16 cellular contexts compared by ENCODE assay signal in the genomic region with DNA sequence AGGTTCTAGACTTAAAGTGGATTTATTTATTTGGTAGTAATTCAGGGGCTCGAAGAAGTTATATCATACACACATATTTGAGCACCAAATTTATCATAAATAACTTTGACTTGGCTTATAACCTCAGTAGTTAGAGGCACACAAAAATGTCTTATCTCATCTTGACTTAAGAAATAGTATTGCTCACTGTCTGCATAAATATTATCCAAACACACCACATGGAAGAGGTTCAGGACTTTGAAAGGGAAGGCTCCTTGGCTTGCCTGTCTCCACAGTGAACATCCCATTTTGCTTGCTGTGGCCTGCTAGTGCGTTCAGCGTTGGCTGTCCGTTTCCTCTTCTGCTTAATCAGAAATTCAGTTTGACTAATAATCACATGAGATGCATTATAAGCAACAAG. TPM values are rescaled to one million over a fixed set of nuclear protein-coding genes. Genes with fewer than 3 reads are reported as not detected.
DNase-seq lines count a peak whose midpoint lies in the region; ATAC-seq, FAIRE-seq and TF ChIP-seq lines count a peak whose summit lies in the region.
"Had no signal": no experiment of that assay in that cellular context is flagged by ENCODE, and none has a peak within 500 bp of the region (broad histone marks: within the 10 kb centered on the region; RNA-seq: fewer than 3 reads in every experiment).

No MANE protein-coding gene starts in this region.

- POLR2A ChIA-PET in HepG2 (lab: Yijun Ruan, JAX): no interaction called here

- no peaks in the 10 kb centered on the region for H3K79me2 ChIP-seq in HepG2 (ENCODE audit: insufficient read depth, low read length)
- no peaks in the 10 kb centered on the region for H3K79me2 ChIP-seq in keratinocyte (ENCODE audit: control insufficient read depth, insufficient read depth, low read length)

- H3K9me3 ChIP-seq in HepG2 (ENCODE audit: low read length) (no peaks in the 10 kb centered on the region), right lobe of liver (no peaks in the 10 kb centered on the region), keratinocyte (ENCODE audit: control insufficient read depth, low read depth, low read length) (no peaks in the 10 kb centered on the region)

- TF ChIP-seq POLR2A in HepG2 (IDR thresholded peaks at IDR 0.05; ENCODE audit: insufficient read depth in 1 of 2, low read depth in 2 of 2, low read length in 2 of 2) (no peak), right lobe of liver (IDR thresholded peaks at IDR 0.05) (no peak)

- no TSS peak for BruUV-seq in HepG2 (replicated peaks; lab: Mats Ljungman, UMichigan)

- H3K9ac ChIP-seq in HepG2 (ENCODE audit: insufficient read depth, low read depth, low read length) (no peak overlapping the region), keratinocyte (ENCODE audit: control insufficient read depth, extremely low read depth, insufficient read depth, low read length) (no peak overlapping the region)

- no peak for TF ChIP-seq EP300 in HepG2 (IDR thresholded peaks at IDR 0.05; ENCODE audit: low read depth in 2 of 2, low read length in 2 of 2)
- TF ChIP-seq EP300 in HepG2 (CRISPR knock-in tag; IDR thresholded peaks at IDR 0.05; ENCODE audit: borderline replicate concordance): no peak

- no peak for ATAC-seq in HepG2
- ATAC-seq in right lobe of liver: no peak
- no peak for ATAC-seq in GM19035 (IDR thresholded peaks at IDR 0.05; ENCODE audit: unreplicated experiment)

- 52% methylated on average over 4 of the region's 4 CpGs for WGBS in HepG2 (ENCODE audit: low lambda C conversion rate)
- 77% methylated on average over 4 of the region's 4 CpGs for WGBS in right lobe of liver (ENCODE audit: insufficient coverage, low coverage, low lambda C conversion rate, missing lambda C conversion rate)

- H3K4me2 ChIP-seq in HepG2 (ENCODE audit: low read depth, low read length): peak overlapping the region; percentile 89
- no peak overlapping the region for H3K4me2 ChIP-seq in keratinocyte (ENCODE audit: control insufficient read depth, extremely low read depth, insufficient read depth, low read depth, low read length)

- CTCF ChIA-PET in HepG2 (lab: Yijun Ruan, JAX; ENCODE audit: low intra/inter-chr PET ratio, low total read pairs): no interaction called here

- dilution Hi-C loops in keratinocyte (cut with MboI; ENCODE audit: extremely low pct_ligation_motif_present, low sequenced_read_pairs): no loop called here

- H3K4me1 ChIP-seq in HepG2 (ENCODE audit: insufficient read depth, low read length) (peaks cover 63% of the 10 kb centered on the region), right lobe of liver (no peaks in the 10 kb centered on the region), keratinocyte (ENCODE audit: control insufficient read depth, extremely low read depth, insufficient read depth, low read length) (peaks cover 22% of the 10 kb centered on the region)

- in situ Hi-C loops in HepG2 (cut with HindIII; ENCODE audit: extremely low pct_ligation_motif_present, low pct_unique_long_range_greater_than_20kb): no loop called here
- in situ Hi-C loops in brain microvascular endothelial cell (cut with HindIII; ENCODE audit: low pct_ligation_motif_present, low sequenced_read_pairs): no loop called here

- TF ChIP-seq RAD21 in HepG2 (CRISPR knock-in tag; IDR thresholded peaks at IDR 0.05): no peak

- DNase-seq in HepG2 (ENCODE audit: low spot score): no peak
- DNase-seq in right lobe of liver: no peak
- DNase-seq in brain microvascular endothelial cell: peak; percentile 54
- DNase-seq in keratinocyte (ENCODE audit: low read depth, low spot score): no peak
- no peak for DNase-seq in stimulated activated CD4-positive, alpha-beta T cell treated with anti-CD3 and anti-CD28 coated beads, Interleukin-4, amount 100 ng/mL, for 4 hours
- DNase-seq in T-helper 1 cell: no peak
- DNase-seq: AML-193; Calu3; CD4-positive, alpha-beta T cell; NCI-H1436 treated with DMSO at 0.1 percent for 48 hours; NCI-H2081 had no signal

- H4K20me1 ChIP-seq in HepG2 (ENCODE audit: insufficient read depth, low read length): no peaks in the 10 kb centered on the region
- no peaks in the 10 kb centered on the region for H4K20me1 ChIP-seq in keratinocyte (ENCODE audit: control insufficient read depth, extremely low read depth, insufficient read depth, low read length)

- intact Hi-C loops in HepG2 (cut with micrococcal nuclease; ENCODE audit: unreplicated experiment) (loop anchor here (1.0 to 10.0 kb wide), 2 partner anchors 24 to 116 kb away; partner anchors contain the start of gene PRELID2), right lobe of liver (cut with DNase I) (no loop called here)

- no peaks in the 10 kb centered on the region for H3K9me1 ChIP-seq in keratinocyte (ENCODE audit: control insufficient read depth, extremely low read depth, insufficient read depth, low read length)

- H3K27ac ChIP-seq in HepG2 (ENCODE audit: extremely low read length, insufficient read depth, low read length) (no peak overlapping the region), right lobe of liver (no peak overlapping the region), brain microvascular endothelial cell (no peak overlapping the region), keratinocyte (ENCODE audit: control insufficient read depth, insufficient read depth, low read length) (no peak overlapping the region)

- FAIRE-seq in HepG2 (lab: Jason Lieb, UNC): no peak
- peak; percentile 5 for FAIRE-seq in keratinocyte (lab: Jason Lieb, UNC)
- FAIRE-seq: GM12891 had no signal

- no peak overlapping the region for H3K4me3 ChIP-seq in HepG2 (replicated peaks in 1 of 3; ENCODE audit: insufficient read depth in 1 of 3, low read depth in 2 of 3, low read length in 3 of 3)
- H3K4me3 ChIP-seq in right lobe of liver: no peak overlapping the region
- no peak overlapping the region for H3K4me3 ChIP-seq in brain microvascular endothelial cell (ENCODE audit: low read depth, low read length)
- H3K4me3 ChIP-seq in keratinocyte (ENCODE audit: control insufficient read depth in 2 of 3, extremely low read depth in 1 of 3, insufficient read depth in 2 of 3, low read depth in 1 of 3, low read length in 3 of 3): no peak overlapping the region

- no peaks in the 10 kb centered on the region for H3K36me3 ChIP-seq in HepG2 (replicated peaks in 1 of 2; ENCODE audit: control insufficient read depth in 1 of 2, insufficient read depth in 2 of 2, low read length in 2 of 2)
- no peaks in the 10 kb centered on the region for H3K36me3 ChIP-seq in right lobe of liver
- H3K36me3 ChIP-seq in brain microvascular endothelial cell (replicated peaks): no peaks in the 10 kb centered on the region
- no peaks in the 10 kb centered on the region for H3K36me3 ChIP-seq in keratinocyte (ENCODE audit: control insufficient read depth in 2 of 2, extremely low read depth in 1 of 2, insufficient read depth in 2 of 2, low read length in 2 of 2)

- TF ChIP-seq CTCF in HepG2 (CRISPR knock-in tag; IDR thresholded peaks at IDR 0.05): no peak
- TF ChIP-seq CTCF in right lobe of liver (IDR thresholded peaks at IDR 0.05): no peak
- TF ChIP-seq CTCF in brain microvascular endothelial cell (IDR thresholded peaks at IDR 0.05; ENCODE audit: low read depth, low read length, missing control alignments): no peak
- no peak for TF ChIP-seq CTCF in keratinocyte (optimal IDR thresholded peaks at IDR 0.05 in 1 of 3, IDR thresholded peaks at IDR 0.05 in 1 of 3, conservative IDR thresholded peaks at IDR 0.05 in 1 of 3; ENCODE audit: extremely low read depth in 1 of 3, insufficient read depth in 2 of 3, low read length in 3 of 3)

- H3K27me3 ChIP-seq in HepG2 (ENCODE audit: control insufficient read depth in 1 of 2, insufficient read depth in 2 of 2, low read length in 2 of 2) (no peaks in the 10 kb centered on the region), right lobe of liver (no peaks in the 10 kb centered on the region), brain microvascular endothelial cell (replicated peaks) (no peaks in the 10 kb centered on the region), keratinocyte (ENCODE audit: control insufficient read depth, extremely low read depth, insufficient read depth, low read length) (no peaks in the 10 kb centered on the region)

- H2AFZ ChIP-seq in HepG2 (ENCODE audit: low read length) (peak overlapping the region; percentile 83), keratinocyte (ENCODE audit: control insufficient read depth, low read length) (peak overlapping the region; percentile 64)

RNA-seq across cellular contexts. Expression of gene GRXCR2, which starts 13.9 kb away (rescaled TPM):
- total RNA-seq in HepG2 (2016; rRNA removed; fragmentation: Illumina TruSeq; extraction: Trizol) (not detected in 2 replicates), right lobe of liver (not detected)
- not detected in 2 replicates for total RNA-seq in HepG2 (2016; cell fraction: cytosol; rRNA removed; fragmentation: Illumina TruSeq; extraction: Trizol; ENCODE audit: low read depth)
- not detected in 2 replicates for total RNA-seq in HepG2 (2016; cell fraction: insoluble cytoplasmic fraction; rRNA removed; fragmentation: Illumina TruSeq; extraction: Trizol)
- not detected in 2 replicates for total RNA-seq in HepG2 (2016; cell fraction: membrane; rRNA removed; fragmentation: Illumina TruSeq; extraction: Trizol)
- total RNA-seq in HepG2 (2016; cell fraction: nucleus; rRNA removed; fragmentation: Illumina TruSeq; extraction: Trizol): not detected in 2 replicates
- polyA plus RNA-seq in HepG2 (2011; rRNA removed) (not detected in 2 replicates), keratinocyte (0.03 to 0.05 TPM in 2 of 3 replicates, not detected in the other)
- polyA plus RNA-seq in HepG2 (2011; cell fraction: cytosol; rRNA removed): not detected in 2 replicates
- not detected in 2 replicates for polyA plus RNA-seq in HepG2 (2011; cell fraction: nucleus; rRNA removed)
- not detected in 2 replicates for polyA plus RNA-seq in HepG2 (2012)
- not detected in 2 replicates for polyA plus RNA-seq in HepG2 (2016; cell fraction: cytosol; fragmentation: Illumina TruSeq; extraction: Trizol; ENCODE audit: low read depth)
- not detected in 2 replicates for polyA plus RNA-seq in HepG2 (2016; cell fraction: insoluble cytoplasmic fraction; fragmentation: Illumina TruSeq; extraction: Trizol; ENCODE audit: low read depth)
- polyA plus RNA-seq in HepG2 (2016; cell fraction: membrane; fragmentation: Illumina TruSeq; extraction: Trizol; ENCODE audit: low read depth): not detected in 2 replicates
- polyA plus RNA-seq in HepG2 (2016; cell fraction: nucleus; fragmentation: Illumina TruSeq; extraction: Trizol; ENCODE audit: insufficient read depth, low read depth): not detected in 2 replicates
- not detected in 2 replicates for polyA minus RNA-seq in HepG2 (2011; rRNA and poly(A)+ RNA removed; ENCODE audit: low replicate concordance)
- not detected in 2 replicates for polyA minus RNA-seq in HepG2 (2011; cell fraction: cytosol; rRNA and poly(A)+ RNA removed)
- not detected in 2 replicates for polyA minus RNA-seq in HepG2 (2011; cell fraction: nucleus; rRNA and poly(A)+ RNA removed)
- 0.17 TPM for polyA plus RNA-seq in keratinocyte (2011; ENCODE audit: low read depth)
- 0.06 TPM in 2 replicates for polyA plus RNA-seq in keratinocyte (2011; cell fraction: cytosol; rRNA removed)
- polyA plus RNA-seq in keratinocyte (2011; cell fraction: nucleus; rRNA removed): 0.25 TPM in 1 of 2 replicates, not detected in the other
- not detected in 2 replicates for polyA plus RNA-seq in keratinocyte (2012; ENCODE audit: low replicate concordance)
- not detected in 3 replicates for polyA minus RNA-seq in keratinocyte
- not detected for polyA minus RNA-seq in keratinocyte (2011; cell fraction: cytosol; rRNA and poly(A)+ RNA removed)
- polyA minus RNA-seq in keratinocyte (2011; cell fraction: nucleus; rRNA and poly(A)+ RNA removed): not detected in 2 replicates
- total RNA-seq: A673; Calu3; CD4-positive, alpha-beta T cell; G401; HT1080 had no signal

RNA-seq across cellular contexts. Expression of gene PRELID2, which starts 23.8 kb away (rescaled TPM):
- total RNA-seq in HepG2 (2016; rRNA removed; fragmentation: Illumina TruSeq; extraction: Trizol) (20.3 and 22.9 TPM in 2 replicates), right lobe of liver (1 to 10 TPM; 2.6 to 9.3 (median 4.1) TPM)
- 101 and 103 TPM in 2 replicates for total RNA-seq in HepG2 (2016; cell fraction: cytosol; rRNA removed; fragmentation: Illumina TruSeq; extraction: Trizol; ENCODE audit: low read depth)
- total RNA-seq in HepG2 (2016; cell fraction: insoluble cytoplasmic fraction; rRNA removed; fragmentation: Illumina TruSeq; extraction: Trizol): 17.7 and 21.8 TPM in 2 replicates
- total RNA-seq in HepG2 (2016; cell fraction: membrane; rRNA removed; fragmentation: Illumina TruSeq; extraction: Trizol): 46.4 and 49.5 TPM in 2 replicates
- total RNA-seq in HepG2 (2016; cell fraction: nucleus; rRNA removed; fragmentation: Illumina TruSeq; extraction: Trizol): 24.4 and 25.3 TPM in 2 replicates
- polyA plus RNA-seq in HepG2 (2011; rRNA removed) (7.7 and 10.0 TPM in 2 replicates), keratinocyte (2.0 to 6.5 TPM (median 5.1 TPM) in 3 replicates)
- polyA plus RNA-seq in HepG2 (2011; cell fraction: cytosol; rRNA removed): 5.8 and 6.4 TPM in 2 replicates
- polyA plus RNA-seq in HepG2 (2011; cell fraction: nucleus; rRNA removed): 4.7 and 6.6 TPM in 2 replicates
- polyA plus RNA-seq in HepG2 (2012): 7.9 and 14.2 TPM in 2 replicates
- 27.3 and 41.2 TPM in 2 replicates for polyA plus RNA-seq in HepG2 (2016; cell fraction: cytosol; fragmentation: Illumina TruSeq; extraction: Trizol; ENCODE audit: low read depth)
- polyA plus RNA-seq in HepG2 (2016; cell fraction: insoluble cytoplasmic fraction; fragmentation: Illumina TruSeq; extraction: Trizol; ENCODE audit: low read depth): 12.7 and 13.8 TPM in 2 replicates
- 23.3 and 27.7 TPM in 2 replicates for polyA plus RNA-seq in HepG2 (2016; cell fraction: membrane; fragmentation: Illumina TruSeq; extraction: Trizol; ENCODE audit: low read depth)
- 8.8 and 9.8 TPM in 2 replicates for polyA plus RNA-seq in HepG2 (2016; cell fraction: nucleus; fragmentation: Illumina TruSeq; extraction: Trizol; ENCODE audit: insufficient read depth, low read depth)
- 6.9 and 13.0 TPM in 2 replicates for polyA minus RNA-seq in HepG2 (2011; rRNA and poly(A)+ RNA removed; ENCODE audit: low replicate concordance)
- 10.9 and 14.5 TPM in 2 replicates for polyA minus RNA-seq in HepG2 (2011; cell fraction: cytosol; rRNA and poly(A)+ RNA removed)
- 89.4 and 91.3 TPM in 2 replicates for polyA minus RNA-seq in HepG2 (2011; cell fraction: nucleus; rRNA and poly(A)+ RNA removed)
- 0.45 TPM for polyA plus RNA-seq in keratinocyte (2011; ENCODE audit: low read depth)
- polyA plus RNA-seq in keratinocyte (2011; cell fraction: cytosol; rRNA removed): 3.7 and 4.2 TPM in 2 replicates
- 2.6 and 2.7 TPM in 2 replicates for polyA plus RNA-seq in keratinocyte (2011; cell fraction: nucleus; rRNA removed)
- polyA plus RNA-seq in keratinocyte (2012; ENCODE audit: low replicate concordance): 1.0 and 5.6 TPM in 2 replicates
- polyA minus RNA-seq in keratinocyte: 0.62 to 5.9 TPM (median 4.5 TPM) in 3 replicates
- 2.5 TPM for polyA minus RNA-seq in keratinocyte (2011; cell fraction: cytosol; rRNA and poly(A)+ RNA removed)
- 8.9 and 18.8 TPM in 2 replicates for polyA minus RNA-seq in keratinocyte (2011; cell fraction: nucleus; rRNA and poly(A)+ RNA removed)
